In the genomic region with DNA sequence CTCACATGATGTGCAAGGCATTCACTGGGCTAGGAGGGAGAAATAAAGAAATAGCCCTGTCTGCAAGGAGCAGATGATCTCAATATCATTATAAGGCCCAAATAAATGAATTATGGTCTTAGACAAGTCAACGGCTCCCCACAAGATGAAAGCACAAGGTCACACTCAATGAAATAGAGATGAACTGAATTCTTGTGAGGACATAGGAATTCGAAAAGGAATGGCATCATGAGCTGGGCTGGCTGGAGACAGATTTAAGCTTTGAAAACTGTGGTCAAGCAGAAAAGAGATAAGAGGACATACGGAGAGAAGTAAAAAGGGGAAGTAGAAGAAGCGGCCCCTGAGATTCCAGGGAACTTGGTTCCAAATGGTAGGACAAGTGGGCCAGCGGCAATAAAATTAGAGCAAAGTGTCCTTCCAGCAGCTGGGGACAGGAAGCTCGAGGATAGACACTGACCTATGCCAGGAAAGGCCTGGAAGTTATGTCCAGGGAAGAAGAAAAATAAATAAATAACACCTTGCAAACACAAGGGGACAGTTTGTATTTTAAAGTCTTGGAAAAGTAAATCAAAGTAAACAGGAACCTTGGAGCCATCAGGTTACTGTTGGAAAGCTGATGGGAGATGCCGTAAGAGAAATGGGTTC, we compare ENCODE assay signal across 2 cellular contexts.
TF ChIP-seq lines count a peak whose summit lies in the region.

No MANE protein-coding gene starts in this region.

TF ChIP-seq in SK-N-SH, 30 proteins besides CTCF, POLR2A, EP300 and RAD21 (continued from another document):
- TF ChIP-seq, protein P1, sequence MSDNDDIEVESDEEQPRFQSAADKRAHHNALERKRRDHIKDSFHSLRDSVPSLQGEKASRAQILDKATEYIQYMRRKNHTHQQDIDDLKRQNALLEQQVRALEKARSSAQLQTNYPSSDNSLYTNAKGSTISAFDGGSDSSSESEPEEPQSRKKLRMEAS (IDR thresholded peaks at IDR 0.05; ENCODE audit: low read depth) = no peak
- TF ChIP-seq MEF2A (IDR thresholded peaks at IDR 0.05; ENCODE audit: borderline replicate concordance, low read depth) (no peak), ELF1 (IDR thresholded peaks at IDR 0.05) (no peak), EZH2phosphoT487 (IDR thresholded peaks at IDR 0.05; ENCODE audit: borderline replicate concordance, low read depth) (no peak), TCF12 (IDR thresholded peaks at IDR 0.05) (no peak), MXI1 (IDR thresholded peaks at IDR 0.05; ENCODE audit: low read depth, low read length) (no peak), SIN3A (IDR thresholded peaks at IDR 0.05; ENCODE audit: borderline replicate concordance, low read depth, low read length) (no peak)
- TF ChIP-seq, protein P2, sequence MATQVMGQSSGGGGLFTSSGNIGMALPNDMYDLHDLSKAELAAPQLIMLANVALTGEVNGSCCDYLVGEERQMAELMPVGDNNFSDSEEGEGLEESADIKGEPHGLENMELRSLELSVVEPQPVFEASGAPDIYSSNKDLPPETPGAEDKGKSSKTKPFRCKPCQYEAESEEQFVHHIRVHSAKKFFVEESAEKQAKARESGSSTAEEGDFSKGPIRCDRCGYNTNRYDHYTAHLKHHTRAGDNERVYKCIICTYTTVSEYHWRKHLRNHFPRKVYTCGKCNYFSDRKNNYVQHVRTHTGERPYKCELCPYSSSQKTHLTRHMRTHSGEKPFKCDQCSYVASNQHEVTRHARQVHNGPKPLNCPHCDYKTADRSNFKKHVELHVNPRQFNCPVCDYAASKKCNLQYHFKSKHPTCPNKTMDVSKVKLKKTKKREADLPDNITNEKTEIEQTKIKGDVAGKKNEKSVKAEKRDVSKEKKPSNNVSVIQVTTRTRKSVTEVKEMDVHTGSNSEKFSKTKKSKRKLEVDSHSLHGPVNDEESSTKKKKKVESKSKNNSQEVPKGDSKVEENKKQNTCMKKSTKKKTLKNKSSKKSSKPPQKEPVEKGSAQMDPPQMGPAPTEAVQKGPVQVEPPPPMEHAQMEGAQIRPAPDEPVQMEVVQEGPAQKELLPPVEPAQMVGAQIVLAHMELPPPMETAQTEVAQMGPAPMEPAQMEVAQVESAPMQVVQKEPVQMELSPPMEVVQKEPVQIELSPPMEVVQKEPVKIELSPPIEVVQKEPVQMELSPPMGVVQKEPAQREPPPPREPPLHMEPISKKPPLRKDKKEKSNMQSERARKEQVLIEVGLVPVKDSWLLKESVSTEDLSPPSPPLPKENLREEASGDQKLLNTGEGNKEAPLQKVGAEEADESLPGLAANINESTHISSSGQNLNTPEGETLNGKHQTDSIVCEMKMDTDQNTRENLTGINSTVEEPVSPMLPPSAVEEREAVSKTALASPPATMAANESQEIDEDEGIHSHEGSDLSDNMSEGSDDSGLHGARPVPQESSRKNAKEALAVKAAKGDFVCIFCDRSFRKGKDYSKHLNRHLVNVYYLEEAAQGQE (IDR thresholded peaks at IDR 0.05; ENCODE audit: low read depth, low read length) = no peak
- TF ChIP-seq, protein P3, sequence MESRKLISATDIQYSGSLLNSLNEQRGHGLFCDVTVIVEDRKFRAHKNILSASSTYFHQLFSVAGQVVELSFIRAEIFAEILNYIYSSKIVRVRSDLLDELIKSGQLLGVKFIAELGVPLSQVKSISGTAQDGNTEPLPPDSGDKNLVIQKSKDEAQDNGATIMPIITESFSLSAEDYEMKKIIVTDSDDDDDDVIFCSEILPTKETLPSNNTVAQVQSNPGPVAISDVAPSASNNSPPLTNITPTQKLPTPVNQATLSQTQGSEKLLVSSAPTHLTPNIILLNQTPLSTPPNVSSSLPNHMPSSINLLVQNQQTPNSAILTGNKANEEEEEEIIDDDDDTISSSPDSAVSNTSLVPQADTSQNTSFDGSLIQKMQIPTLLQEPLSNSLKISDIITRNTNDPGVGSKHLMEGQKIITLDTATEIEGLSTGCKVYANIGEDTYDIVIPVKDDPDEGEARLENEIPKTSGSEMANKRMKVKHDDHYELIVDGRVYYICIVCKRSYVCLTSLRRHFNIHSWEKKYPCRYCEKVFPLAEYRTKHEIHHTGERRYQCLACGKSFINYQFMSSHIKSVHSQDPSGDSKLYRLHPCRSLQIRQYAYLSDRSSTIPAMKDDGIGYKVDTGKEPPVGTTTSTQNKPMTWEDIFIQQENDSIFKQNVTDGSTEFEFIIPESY (IDR thresholded peaks at IDR 0.05; ENCODE audit: borderline replicate concordance, low read depth) = no peak

TF ChIP-seq in SK-N-SH treated with all-trans-retinoic acid at 6 μM for 48 hours, 23 proteins besides CTCF, POLR2A, EP300 and RAD21 (continued from another document):
- TF ChIP-seq, protein P4, sequence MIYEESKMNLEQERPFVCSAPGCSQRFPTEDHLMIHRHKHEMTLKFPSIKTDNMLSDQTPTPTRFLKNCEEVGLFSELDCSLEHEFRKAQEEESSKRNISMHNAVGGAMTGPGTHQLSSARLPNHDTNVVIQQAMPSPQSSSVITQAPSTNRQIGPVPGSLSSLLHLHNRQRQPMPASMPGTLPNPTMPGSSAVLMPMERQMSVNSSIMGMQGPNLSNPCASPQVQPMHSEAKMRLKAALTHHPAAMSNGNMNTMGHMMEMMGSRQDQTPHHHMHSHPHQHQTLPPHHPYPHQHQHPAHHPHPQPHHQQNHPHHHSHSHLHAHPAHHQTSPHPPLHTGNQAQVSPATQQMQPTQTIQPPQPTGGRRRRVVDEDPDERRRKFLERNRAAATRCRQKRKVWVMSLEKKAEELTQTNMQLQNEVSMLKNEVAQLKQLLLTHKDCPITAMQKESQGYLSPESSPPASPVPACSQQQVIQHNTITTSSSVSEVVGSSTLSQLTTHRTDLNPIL (CRISPR knock-in tag; IDR thresholded peaks at IDR 0.05; ENCODE audit: low read depth) = no peak
- no peak for TF ChIP-seq TSHZ2 (CRISPR knock-in tag; IDR thresholded peaks at IDR 0.05)
- TF ChIP-seq ISL1 (CRISPR knock-in tag; IDR thresholded peaks at IDR 0.05) = no peak
- no peak for TF ChIP-seq SNAI2 (CRISPR knock-in tag; IDR thresholded peaks at IDR 0.05)
- TF ChIP-seq PATZ1 (CRISPR knock-in tag; IDR thresholded peaks at IDR 0.05; ENCODE audit: borderline replicate concordance) = no peak
- no peak for TF ChIP-seq ZC3H10 (CRISPR knock-in tag; IDR thresholded peaks at IDR 0.05)
